17 cellular contexts compared by ENCODE assay signal in the genomic region with DNA sequence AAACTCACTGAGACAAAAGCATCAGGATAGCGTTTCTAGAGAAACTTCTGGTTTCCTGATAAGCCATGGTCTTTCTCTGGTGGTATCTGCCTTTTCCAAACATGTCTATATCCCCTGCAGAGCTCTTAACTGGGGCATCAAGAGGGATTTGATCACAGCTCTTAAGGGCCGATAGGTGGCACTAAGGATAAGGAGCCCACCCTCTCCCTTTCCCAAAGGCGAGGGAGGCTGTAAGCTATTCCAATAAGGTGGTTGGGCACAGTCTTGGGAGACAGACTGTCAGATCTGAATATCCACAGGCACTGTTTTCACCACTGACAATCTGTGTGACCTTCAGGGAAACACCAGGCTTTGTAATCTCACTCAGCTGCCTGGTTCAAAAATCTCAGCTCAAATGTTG.
DNase-seq lines count a peak whose midpoint lies in the region; TF ChIP-seq lines count a peak whose summit lies in the region.
"Had no signal": no experiment of that assay in that cellular context is flagged by ENCODE, and none has a peak within 500 bp of the region (broad histone marks: within the 10 kb centered on the region; RNA-seq: fewer than 3 reads in every experiment).

No MANE protein-coding gene starts in this region.

- H3K27me3 ChIP-seq in hepatocyte = no peaks in the 10 kb centered on the region
- H3K27me3 ChIP-seq: SJCRH30, transverse colon had no signal

- CTCF ChIA-PET in OCI-LY7 (lab: Charles Lee; ENCODE audit: unreplicated experiment) = no interaction called here

- H3K36me3 ChIP-seq in OCI-LY7 (ENCODE audit: insufficient read depth, low read length) = no peaks in the 10 kb centered on the region
- no peaks in the 10 kb centered on the region for H3K36me3 ChIP-seq in hepatocyte (replicated peaks; ENCODE audit: insufficient read depth, low read depth)
- H3K36me3 ChIP-seq: SJCRH30, transverse colon had no signal

- no TSS peak for BruUV-seq in OCI-LY7 (replicated peaks; lab: Mats Ljungman, UMichigan)

- H3K4me3 ChIP-seq in OCI-LY7 (ENCODE audit: low read depth, low read length, poor library complexity, severe bottlenecking) (no peak overlapping the region), hepatocyte (no peak overlapping the region)
- H3K4me3 ChIP-seq: SJCRH30, transverse colon had no signal

- TF ChIP-seq CTCF in OCI-LY7 (conservative IDR thresholded peaks at IDR 0.05; ENCODE audit: low read length) = peak; percentile 31; the same call in 1 of the 2 replicates
- TF ChIP-seq CTCF in hepatocyte (IDR thresholded peaks at IDR 0.05; ENCODE audit: poor library complexity) = peak; percentile 10

- intact Hi-C loops in OCI-LY7 (cut with micrococcal nuclease; ENCODE audit: unreplicated experiment) = no loop called here

- H4K20me1 ChIP-seq in OCI-LY7 (ENCODE audit: insufficient read depth, low read length) = no peaks in the 10 kb centered on the region
- H4K20me1 ChIP-seq in hepatocyte (ENCODE audit: insufficient read depth, poor library complexity, severe bottlenecking) = no peaks in the 10 kb centered on the region

- H3K79me2 ChIP-seq in OCI-LY7 (ENCODE audit: insufficient read depth, low read depth, low read length) (no peaks in the 10 kb centered on the region), hepatocyte (no peaks in the 10 kb centered on the region)

- H3K9me2 ChIP-seq in OCI-LY7 (ENCODE audit: insufficient read depth, low read length) = no peaks in the 10 kb centered on the region
- H3K9me2 ChIP-seq in hepatocyte (replicated peaks; ENCODE audit: insufficient read depth) = no peaks in the 10 kb centered on the region

- H3K27ac ChIP-seq in OCI-LY7 (ENCODE audit: low read depth, low read length, poor library complexity, severe bottlenecking) (no peak overlapping the region), hepatocyte (no peak overlapping the region)
- H3K27ac ChIP-seq: SJCRH30, transverse colon had no signal

- H3K4me2 ChIP-seq in OCI-LY7 (ENCODE audit: low read length) (no peak overlapping the region), hepatocyte (no peak overlapping the region)

- no peaks in the 10 kb centered on the region for H3K9me3 ChIP-seq in OCI-LY7 (ENCODE audit: low read length)
- H3K9me3 ChIP-seq in hepatocyte (ENCODE audit: low read depth) = no peaks in the 10 kb centered on the region
- H3K9me3 ChIP-seq: SJCRH30, transverse colon had no signal

- 22% methylated on average over 3 of the region's 3 CpGs for WGBS in hepatocyte (ENCODE audit: low lambda C conversion rate, missing lambda C conversion rate)

- H2AFZ ChIP-seq in OCI-LY7 (ENCODE audit: low read length) = no peak overlapping the region
- no peak overlapping the region for H2AFZ ChIP-seq in hepatocyte

- DNase-seq in NCI-H82 (lab: John Stamatoyannopoulos, UW) (peak; percentile 64), NCI-H82 treated with DMSO at 0.1 percent for 48 hours (lab: John Stamatoyannopoulos, UW; ENCODE audit: unreplicated experiment) (no peak), OCI-LY7 (ENCODE audit: low spot score) (no peak), hepatocyte (ENCODE audit: low spot score) (no peak), retina (peak; percentile 13), ureter (ENCODE audit: low spot score) (no peak), GM19238 (ENCODE audit: insufficient read length, low spot score) (no peak)
- DNase-seq in activated CD4-positive, alpha-beta T cell treated with anti-CD3 and anti-CD28 coated beads for 48 hours = no peak
- DNase-seq: activated B cell treated with CpG ODN at 0.5 μM for 24 hours; activated T-cell treated with anti-CD3 and anti-CD28 coated beads, Interleukin-2, amount 50 U/mL, for 48 hours; CD4-positive, CD25-positive, alpha-beta regulatory T cell; DND-41; Karpas-422; NCI-H1417 treated with DMSO at 0.1 percent for 48 hours; stimulated activated naive CD4-positive, alpha-beta T cell; transverse colon had no signal

- POLR2A ChIA-PET in OCI-LY7 (lab: Charles Lee) = no interaction called here

- H3K4me1 ChIP-seq in OCI-LY7 (ENCODE audit: insufficient read depth, low read length, poor library complexity, severe bottlenecking) = no peaks in the 10 kb centered on the region
- H3K4me1 ChIP-seq in hepatocyte (ENCODE audit: insufficient read depth) = no peaks in the 10 kb centered on the region
- H3K4me1 ChIP-seq: SJCRH30, transverse colon had no signal

Comparison
In these comparisons a context has a peak if more than half of its experiments do, and no peak if none do; other contexts are left out.
1. DNase-seq: peak in NCI-H82 (single experiment) and retina (single experiment); none in NCI-H82 treated with DMSO at 0.1 percent for 48 hours (single experiment), OCI-LY7 (single experiment), hepatocyte (single experiment), ureter (single experiment), activated CD4-positive, alpha-beta T cell treated with anti-CD3 and anti-CD28 coated beads for 48 hours (single experiment) and GM19238 (single experiment).